Comparison of ENCODE assay signal across 24 cellular contexts in genomic region chr12:53530056-53530455, GRCh38. TPM values are rescaled to one million over a fixed set of nuclear protein-coding genes. Genes with fewer than 3 reads are reported as not detected.
A peak's percentile ranks its signal among the peaks of the same experiment; 100 is the strongest.
DNase-seq lines count a peak whose midpoint lies in the region; ATAC-seq and TF ChIP-seq lines count a peak whose summit lies in the region.
"Had no signal": no experiment of that assay in that cellular context is flagged by ENCODE, and none has a peak within 500 bp of the region (broad histone marks: within the 10 kb centered on the region; RNA-seq: fewer than 3 reads in every experiment).

No MANE protein-coding gene starts in this region.

- no peak overlapping the region for H3K4me3 ChIP-seq in mammary epithelial cell (replicated peaks in 1 of 3; ENCODE audit: insufficient read depth in 1 of 3, low read depth in 2 of 3, low read length in 3 of 3)
- H3K4me3 ChIP-seq: GM23248 had no signal

- in situ Hi-C loops in mammary epithelial cell (cut with MboI; ENCODE audit: low sequenced_read_pairs in 2 of 2) = no loop called here

- H3K27me3 ChIP-seq in mammary epithelial cell (ENCODE audit: insufficient read depth, low read length) = no peaks in the 10 kb centered on the region

- H3K27ac ChIP-seq in mammary epithelial cell (ENCODE audit: insufficient read depth, low read depth, low read length) = no peak overlapping the region
- H3K27ac ChIP-seq: HL-60 had no signal

- DNase-seq in DMS 273 treated with DMSO at 0.1 percent for 48 hours (lab: John Stamatoyannopoulos, UW) (peak; percentile 40), NCI-H1694 treated with DMSO at 0.1 percent for 48 hours (lab: John Stamatoyannopoulos, UW) (peak; percentile 46), NCI-H69 (lab: John Stamatoyannopoulos, UW) (peak; percentile 88), cerebellar nuclear complex (lab: John Stamatoyannopoulos, UW) (peak; percentile 84 to 93), NK-92 (lab: John Stamatoyannopoulos, UW; ENCODE audit: unreplicated experiment) (no peak), mammary epithelial cell (no peak)
- DNase-seq: Calu3, GM23248, H7, Karpas-422, NCI-H1092, NCI-H1417 treated with DMSO at 0.1 percent for 48 hours, NCI-H187 treated with DMSO at 0.1 percent for 48 hours, NCI-H2107, NCI-H2227 treated with DMSO at 0.1 percent for 48 hours, NCI-H510A, NCI-H774, SIG-M5, SK-N-SH, SW 1271 had no signal

- TF ChIP-seq CTCF in mammary epithelial cell (conservative IDR thresholded peaks at IDR 0.05 in 1 of 2, IDR thresholded peaks at IDR 0.05 in 1 of 2; ENCODE audit: extremely low read depth in 1 of 2, insufficient read depth in 1 of 2, low read depth in 1 of 2, low read length in 2 of 2) = no peak

- H3K9me3 ChIP-seq in mammary epithelial cell (replicated peaks; ENCODE audit: insufficient read depth, low read length) = no peaks in the 10 kb centered on the region
- H3K9me3 ChIP-seq: SK-N-SH had no signal

- H3K36me3 ChIP-seq in mammary epithelial cell (ENCODE audit: insufficient read depth, low read length) = peaks cover 27% of the 10 kb centered on the region

- CTCF ChIA-PET in mammary epithelial cell (lab: Charles Lee; ENCODE audit: low non-redundant PET) = no interaction called here

- no peaks in the 10 kb centered on the region for H3K4me1 ChIP-seq in mammary epithelial cell (ENCODE audit: insufficient read depth, low read length)

- H3K9ac ChIP-seq in mammary epithelial cell (ENCODE audit: insufficient read depth, low read length) = no peak overlapping the region
- H3K9ac ChIP-seq: GM23248, SK-N-SH had no signal

- dilution Hi-C loops in mammary epithelial cell (cut with HindIII; ENCODE audit: low sequenced_read_pairs) = no loop called here

- ATAC-seq in HG03439 (IDR thresholded peaks at IDR 0.05; ENCODE audit: unreplicated experiment) = no peak

- no peaks in the 10 kb centered on the region for H3K79me2 ChIP-seq in mammary epithelial cell (ENCODE audit: insufficient read depth, low read length)

- H3K4me2 ChIP-seq in mammary epithelial cell (ENCODE audit: insufficient read depth, low read depth, low read length) = no peak overlapping the region
- H3K4me2 ChIP-seq: SK-N-SH had no signal

- no peaks in the 10 kb centered on the region for H4K20me1 ChIP-seq in mammary epithelial cell (ENCODE audit: insufficient read depth, low read length)

- no peak overlapping the region for H2AFZ ChIP-seq in mammary epithelial cell (ENCODE audit: low read depth, low read length)
- H2AFZ ChIP-seq: GM23248 had no signal

- WGBS in mammary epithelial cell (ENCODE audit: low coverage, missing lambda C conversion rate) = 100% methylated on average over 2 of the region's 2 CpGs

- intact Hi-C loops in mammary epithelial cell (cut with micrococcal nuclease) = no loop called here

- BruUV-seq in mammary epithelial cell (replicated peaks; lab: Mats Ljungman, UMichigan) = no TSS peak

RNA-seq across cellular contexts. Expression of gene NPFF, which starts 22.8 kb away (rescaled TPM):
- not detected for total RNA-seq in mammary epithelial cell
- polyA plus RNA-seq in mammary epithelial cell = not detected
- not detected for polyA minus RNA-seq in mammary epithelial cell
- total RNA-seq: A172, Calu3, GM23248, H7 had no signal
- polyA plus RNA-seq: BJ, GM23248 had no signal

RNA-seq across cellular contexts. Expression of gene TARBP2, which starts 29.0 kb away (rescaled TPM):
- total RNA-seq in mammary epithelial cell = 10 to 100 TPM; 21.2 to 32.2 TPM
- polyA plus RNA-seq in mammary epithelial cell = 36.3 TPM
- 16.7 TPM for polyA minus RNA-seq in mammary epithelial cell

RNA-seq across cellular contexts. Expression of gene MAP3K12, which starts 30.8 kb away (rescaled TPM):
- total RNA-seq in mammary epithelial cell = 10 to 100 TPM; 10.3 to 19.0 TPM
- 12.3 TPM for polyA plus RNA-seq in mammary epithelial cell
- 42.1 TPM for polyA minus RNA-seq in mammary epithelial cell

Comparison
In these comparisons a context has a peak if more than half of its experiments do, and no peak if none do; other contexts are left out.
1. DNase-seq: peak in DMS 273 treated with DMSO at 0.1 percent for 48 hours (single experiment), NCI-H1694 treated with DMSO at 0.1 percent for 48 hours (single experiment), NCI-H69 (single experiment) and cerebellar nuclear complex (2 of 2); none in NK-92 (single experiment) and mammary epithelial cell (single experiment).